8 cellular contexts compared by ENCODE assay signal in the genomic region with DNA sequence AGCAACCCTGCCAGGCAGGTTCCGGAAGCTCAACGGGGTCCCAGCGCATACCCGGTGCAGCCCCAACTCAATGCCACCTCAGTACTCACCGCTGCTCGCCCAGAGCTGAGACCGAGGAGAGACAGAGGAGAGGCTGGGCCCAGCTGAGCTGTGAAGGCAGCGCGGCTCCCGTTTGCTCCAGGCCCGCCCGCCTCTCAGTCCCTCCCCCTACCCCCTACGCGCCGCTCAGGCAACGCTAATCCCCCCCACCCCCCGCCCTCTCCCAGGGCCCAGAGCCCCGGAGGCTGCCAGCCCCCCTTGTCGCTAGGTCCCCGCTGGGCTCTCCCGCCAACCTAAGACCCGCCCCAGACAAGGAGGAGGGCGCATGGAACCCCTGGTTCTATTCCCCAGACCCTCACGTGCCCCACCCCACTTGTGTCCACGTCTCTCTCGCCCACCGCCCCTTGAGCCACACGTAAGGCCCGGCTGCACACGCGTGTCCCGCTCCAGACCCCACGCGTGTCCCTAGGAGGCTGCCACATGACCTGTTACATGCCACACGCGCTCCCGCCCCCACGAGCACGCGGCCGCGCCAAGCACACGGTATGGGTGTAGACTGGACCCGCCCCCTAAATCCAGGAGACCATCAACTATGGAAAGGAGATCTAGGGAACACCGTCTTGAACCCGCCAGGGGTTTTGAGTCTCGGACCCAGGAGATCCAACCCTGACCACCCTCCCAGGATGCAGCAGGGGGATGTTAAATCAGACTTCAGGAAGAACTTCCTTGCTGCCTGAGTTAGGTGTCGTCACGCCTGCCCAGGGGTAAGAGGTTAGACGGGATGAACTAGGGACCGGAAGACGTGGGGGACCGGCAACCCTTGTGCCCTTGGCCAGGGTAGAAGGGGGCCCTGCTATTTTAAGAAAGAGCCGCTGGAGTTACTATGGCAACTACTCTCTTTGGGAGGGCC. TPM values are rescaled to one million over a fixed set of nuclear protein-coding genes. Genes with fewer than 3 reads are reported as not detected.
DNase-seq lines count a peak whose midpoint lies in the region; ATAC-seq and TF ChIP-seq lines count a peak whose summit lies in the region.

A gene (minus strand): TSS at position 174 of the 949 bp plus-strand sequence. CDS start 1,747 bp downstream, outside the sequence.

- H3K9me2 ChIP-seq in SK-N-SH, result no peaks in the 10 kb centered on the region

- peak within 1 kb of the TSS; percentile 77 to 90 for H3K4me3 ChIP-seq in SK-N-SH (ENCODE audit: low read depth in 2 of 2, low read length in 1 of 2)
- peak within 1 kb of the TSS; percentile 86 to 97 for H3K4me3 ChIP-seq in muscle layer of duodenum (ENCODE audit: low read depth in 1 of 2, low read length in 2 of 2)

- CTCF ChIA-PET in SK-N-SH (lab: Yijun Ruan, JAX), result interaction anchor here (1.6 to 18.3 kb wide), 6 partner anchors 9 to 249 kb away, joined by 4 to 359 read pairs (median 17); a partner anchor contains a TSS

- no peaks in the 10 kb centered on the region for H4K20me1 ChIP-seq in SK-N-SH (ENCODE audit: insufficient read depth)

- DNase-seq in SK-N-SH, result peak; percentile 94
- peak; percentile 86 for DNase-seq in NCI-H510A treated with DMSO at 0.1 percent for 48 hours (lab: John Stamatoyannopoulos, UW)
- no peak for DNase-seq in central memory CD8-positive, alpha-beta T cell (ENCODE audit: low spot score in 2 of 2)
- no peak for DNase-seq in stimulated activated CD8-positive, alpha-beta memory T cell treated with anti-CD3 and anti-CD28 coated beads, Interleukin-4, amount 100 ng/mL, for 48 hours
- DNase-seq in NK-92 treated with Interleukin-12 subunit alpha and Interleukin-12 subunit beta, amount 100 ng/mL, for 24 hours (lab: John Stamatoyannopoulos, UW), result no peak
- no peak for DNase-seq in MV-4-11 (lab: John Stamatoyannopoulos, UW)

- peaks cover 46% of the 10 kb centered on the region for H3K27me3 Mint-ChIP-seq in central memory CD8-positive, alpha-beta T cell

- TF ChIP-seq EP300 in SK-N-SH (IDR thresholded peaks at IDR 0.05; ENCODE audit: borderline replicate concordance in 1 of 2, low read depth in 1 of 2, low read length in 1 of 2), result no peak

- H3K36me3 ChIP-seq in SK-N-SH (replicated peaks in 1 of 2; ENCODE audit: control insufficient read depth in 1 of 2, insufficient read depth in 2 of 2, low read length in 1 of 2) (peaks cover 0 to 10% of the 10 kb centered on the region in 2 experiments), muscle layer of duodenum (ENCODE audit: control insufficient read depth in 1 of 2, insufficient read depth in 2 of 2, low read length in 2 of 2) (peaks cover 4 to 10% of the 10 kb centered on the region in 2 donors)

- POLR2A ChIA-PET in SK-N-SH (lab: Yijun Ruan, JAX), result interaction anchor here (4.2 kb wide), 1 partner anchor 13 kb away, joined by 41 read pairs; a partner anchor contains a TSS

- H3K4me1 ChIP-seq in SK-N-SH (ENCODE audit: control insufficient read depth in 1 of 2, insufficient read depth in 2 of 2, low read depth in 1 of 2, low read length in 1 of 2) (peaks cover 0 to 29% of the 10 kb centered on the region in 2 experiments; a peak in 2 of 4 replicates), muscle layer of duodenum (ENCODE audit: control insufficient read depth in 1 of 2, insufficient read depth in 2 of 2, low read length in 2 of 2) (peaks cover 11 to 39% of the 10 kb centered on the region in 2 donors)

- H3K27me3 ChIP-seq in SK-N-SH (ENCODE audit: insufficient read depth), result no peaks in the 10 kb centered on the region
- peaks cover 14% of the 10 kb centered on the region for H3K27me3 ChIP-seq in muscle layer of duodenum (ENCODE audit: low read depth, low read length)

- H3K9me3 Mint-ChIP-seq in central memory CD8-positive, alpha-beta T cell, result no peaks in the 10 kb centered on the region

- H2AFZ ChIP-seq in SK-N-SH (ENCODE audit: low read depth), result peak within 1 kb of the TSS; percentile 85; the same call in 1 of the 2 replicates

- H3K79me2 ChIP-seq in SK-N-SH (ENCODE audit: insufficient read depth), result no peaks in the 10 kb centered on the region

- TF ChIP-seq CTCF in SK-N-SH (IDR thresholded peaks at IDR 0.05), result no peak

- H3K27ac ChIP-seq in SK-N-SH (ENCODE audit: low read depth in 2 of 2, low read length in 1 of 2) (peak within 1 kb of the TSS in 1 of 2 experiments; percentile 99; a peak in 2 of 4 replicates), muscle layer of duodenum (ENCODE audit: low read length) (no peak within 1 kb of the TSS)

- H3K9me3 ChIP-seq in SK-N-SH (no peaks in the 10 kb centered on the region), muscle layer of duodenum (ENCODE audit: control insufficient read depth in 1 of 2, low read length in 2 of 2) (no peaks in the 10 kb centered on the region)

- WGBS in SK-N-SH (ENCODE audit: low lambda C conversion rate), result 4% methylated on average over 35 of the region's 54 CpGs

- H3K36me3 Mint-ChIP-seq in central memory CD8-positive, alpha-beta T cell (ENCODE audit: insufficient read depth), result peaks cover 23% of the 10 kb centered on the region

- no peak within 1 kb of the TSS for H3K9ac ChIP-seq in SK-N-SH

- H3K4me1 Mint-ChIP-seq in central memory CD8-positive, alpha-beta T cell, result peaks cover 35% of the 10 kb centered on the region

- no peak for ATAC-seq in SK-N-SH treated with all-trans-retinoic acid at 6 μM for 48 hours
- no peak for ATAC-seq in central memory CD8-positive, alpha-beta T cell (replicated peaks; ENCODE audit: extremely low read depth, poor library complexity, severe bottlenecking)

- peak within 1 kb of the TSS; percentile 41 for H3K27ac Mint-ChIP-seq in central memory CD8-positive, alpha-beta T cell (ENCODE audit: low read depth)

- no peak for TF ChIP-seq RAD21 in SK-N-SH (IDR thresholded peaks at IDR 0.05; ENCODE audit: low read length)

- H3F3A ChIP-seq in SK-N-SH (replicated peaks; ENCODE audit: insufficient read depth), result peaks cover 15% of the 10 kb centered on the region

- peak within 1 kb of the TSS; percentile 84 for H3K4me2 ChIP-seq in SK-N-SH

- peak within 1 kb of the TSS; percentile 100 for H3K4me3 Mint-ChIP-seq in central memory CD8-positive, alpha-beta T cell

TF ChIP-seq in SK-N-SH, 30 proteins besides CTCF, POLR2A, EP300 and RAD21:
- TF ChIP-seq, protein P1, sequence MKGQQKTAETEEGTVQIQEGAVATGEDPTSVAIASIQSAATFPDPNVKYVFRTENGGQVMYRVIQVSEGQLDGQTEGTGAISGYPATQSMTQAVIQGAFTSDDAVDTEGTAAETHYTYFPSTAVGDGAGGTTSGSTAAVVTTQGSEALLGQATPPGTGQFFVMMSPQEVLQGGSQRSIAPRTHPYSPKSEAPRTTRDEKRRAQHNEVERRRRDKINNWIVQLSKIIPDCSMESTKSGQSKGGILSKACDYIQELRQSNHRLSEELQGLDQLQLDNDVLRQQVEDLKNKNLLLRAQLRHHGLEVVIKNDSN (IDR thresholded peaks at IDR 0.05; ENCODE audit: borderline replicate concordance, low read depth), result no peak
- no peak for TF ChIP-seq SMC3 (IDR thresholded peaks at IDR 0.05; ENCODE audit: low read depth, low read length)
- no peak for TF ChIP-seq TEAD4 (IDR thresholded peaks at IDR 0.05; ENCODE audit: borderline replicate concordance, insufficient read depth)
- peak; percentile 77 for TF ChIP-seq MXI1 (IDR thresholded peaks at IDR 0.05; ENCODE audit: low read depth, low read length)
- no peak for TF ChIP-seq CHD2 (IDR thresholded peaks at IDR 0.05; ENCODE audit: low read length, partially characterized antibody)
- TF ChIP-seq TCF12 (IDR thresholded peaks at IDR 0.05), result no peak
- no peak for TF ChIP-seq RXRA (IDR thresholded peaks at IDR 0.05; ENCODE audit: borderline replicate concordance, low read depth)
- TF ChIP-seq TAF1 (IDR thresholded peaks at IDR 0.05; ENCODE audit: borderline replicate concordance, low read depth, low read length), result no peak

TF ChIP-seq in SK-N-SH treated with all-trans-retinoic acid at 6 μM for 48 hours, 23 proteins besides CTCF, POLR2A, EP300 and RAD21:
- TF ChIP-seq ESRRG (CRISPR knock-in tag; IDR thresholded peaks at IDR 0.05), result no peak

RNA-seq across cellular contexts. Expression of the gene that starts here (rescaled TPM):
- polyA plus RNA-seq in SK-N-SH (2012; rRNA removed), result 0.97 and 0.99 TPM in 2 replicates
- polyA plus RNA-seq in SK-N-SH (2012; cell fraction: cytosol; rRNA removed), result 0.45 and 1.0 TPM in 2 replicates
- 2.1 and 3.1 TPM in 2 replicates for polyA plus RNA-seq in SK-N-SH (2012; cell fraction: nucleus; rRNA removed)

Comparison
In these comparisons a context has a peak if more than half of its experiments do, and no peak if none do; other contexts are left out.
1. DNase-seq: peak in SK-N-SH (single experiment) and NCI-H510A treated with DMSO at 0.1 percent for 48 hours (single experiment); none in central memory CD8-positive, alpha-beta T cell (0 of 2), stimulated activated CD8-positive, alpha-beta memory T cell treated with anti-CD3 and anti-CD28 coated beads, Interleukin-4, amount 100 ng/mL, for 48 hours (single experiment), NK-92 treated with Interleukin-12 subunit alpha and Interleukin-12 subunit beta, amount 100 ng/mL, for 24 hours (single experiment) and MV-4-11 (single experiment).